ENCODE assay signal across 30 cellular contexts in genomic region chr3:62475940-62476339, GRCh38.
"Had no signal": no experiment of that assay in that cellular context is flagged by ENCODE, and none has a peak within 500 bp of the region (broad histone marks: within the 10 kb centered on the region; RNA-seq: fewer than 3 reads in every experiment).

No MANE protein-coding gene starts in this region.

- DNase-seq: activated B cell treated with CpG ODN at 0.5 μM for 24 hours; activated CD4-positive, alpha-beta memory T cell treated with anti-CD3 and anti-CD28 coated beads, Interleukin-2, amount 10 ng/mL, durations not matched to agents 7 days and 5 days; activated CD4-positive, alpha-beta T cell treated with anti-CD3 and anti-CD28 coated beads for 48 hours; activated CD4-positive, CD25-positive, alpha-beta regulatory T cell treated with anti-CD3 and anti-CD28 coated beads, Interleukin-2, amount 50 U/mL, for 72 hours; activated effector memory CD4-positive, alpha-beta T cell treated with anti-CD3 and anti-CD28 coated beads, Interleukin-2, amount 50 U/mL, for 16 hours; activated naive CD4-positive, alpha-beta T cell; activated naive CD4-positive, alpha-beta T cell treated with anti-CD3 and anti-CD28 coated beads, Interleukin-2, amount 50 U/mL, for 16 hours; activated naive CD8-positive, alpha-beta T cell treated with anti-CD3 and anti-CD28 coated beads for 36 hours; activated T-cell treated with anti-CD3 and anti-CD28 coated beads, Interleukin-2, amount 50 U/mL, for 1 hour; activated T-cell treated with anti-CD3 and anti-CD28 coated beads, Interleukin-2, amount 50 U/mL, for 72 hours; amniotic stem cell; aorta; brain microvascular endothelial cell; central memory CD4-positive, alpha-beta T cell; NCI-H1092 treated with DMSO at 0.1 percent for 48 hours; NCI-H1436; NCI-H187; NCI-H2029 treated with DMSO at 0.1 percent for 48 hours; NCI-H510A; PC-3; Peyer's patch; RPMI8226; SHP77 treated with DMSO at 0.1 percent for 48 hours; SW 1271; T-helper 1 cell; T-helper 2 cell; T-helper 9 cell had no signal

- H3K36me3 Mint-ChIP-seq: activated naive CD8-positive, alpha-beta T cell treated with anti-CD3 and anti-CD28 coated beads for 36 hours had no signal

- ATAC-seq: activated T-cell treated with anti-CD3 and anti-CD28 coated beads, Interleukin-2, amount 50 U/mL, for 72 hours; activated T-helper 17 cell treated with anti-CD3 and anti-CD28 coated beads, Interleukin-2, amount 50 U/mL, for 72 hours; PC-3; SK-N-SH treated with all-trans-retinoic acid at 6 μM for 48 hours had no signal

- H3K27me3 Mint-ChIP-seq: activated B cell treated with CpG ODN at 0.5 μM for 24 hours; activated CD4-positive, alpha-beta memory T cell treated with anti-CD3 and anti-CD28 coated beads, Interleukin-2, amount 10 ng/mL, durations not matched to agents 7 days and 5 days; activated T-helper 17 cell treated with anti-CD3 and anti-CD28 coated beads, Interleukin-2, amount 50 U/mL, for 72 hours; dendritic cell treated with granulocyte-macrophage colony-stimulating factor and Interleukin-4, amounts not matched to agents 40 ng/mL and 50 ng/mL, for 4 days had no signal

- H3K9me3 Mint-ChIP-seq: activated B cell treated with CpG ODN at 0.5 μM for 24 hours; activated CD4-positive, alpha-beta memory T cell treated with anti-CD3 and anti-CD28 coated beads, Interleukin-2, amount 10 ng/mL, durations not matched to agents 7 days and 5 days; activated naive CD8-positive, alpha-beta T cell treated with anti-CD3 and anti-CD28 coated beads for 36 hours; activated T-cell treated with anti-CD3 and anti-CD28 coated beads, Interleukin-2, amount 50 U/mL, for 72 hours; activated T-helper 17 cell treated with anti-CD3 and anti-CD28 coated beads, Interleukin-2, amount 50 U/mL, for 72 hours; dendritic cell treated with granulocyte-macrophage colony-stimulating factor and Interleukin-4, amounts not matched to agents 40 ng/mL and 50 ng/mL, for 4 days had no signal

- H3K4me1 Mint-ChIP-seq: activated B cell treated with CpG ODN at 0.5 μM for 24 hours; activated CD4-positive, alpha-beta memory T cell treated with anti-CD3 and anti-CD28 coated beads, Interleukin-2, amount 10 ng/mL, durations not matched to agents 7 days and 5 days; activated naive CD8-positive, alpha-beta T cell treated with anti-CD3 and anti-CD28 coated beads for 36 hours; activated T-helper 17 cell treated with anti-CD3 and anti-CD28 coated beads, Interleukin-2, amount 50 U/mL, for 72 hours had no signal

- H3K27ac Mint-ChIP-seq: activated B cell treated with CpG ODN at 0.5 μM for 24 hours; activated CD4-positive, alpha-beta memory T cell treated with anti-CD3 and anti-CD28 coated beads, Interleukin-2, amount 10 ng/mL, durations not matched to agents 7 days and 5 days; activated naive CD8-positive, alpha-beta T cell treated with anti-CD3 and anti-CD28 coated beads for 36 hours; activated T-cell treated with anti-CD3 and anti-CD28 coated beads, Interleukin-2, amount 50 U/mL, for 72 hours; activated T-helper 17 cell treated with anti-CD3 and anti-CD28 coated beads, Interleukin-2, amount 50 U/mL, for 72 hours; dendritic cell treated with granulocyte-macrophage colony-stimulating factor and Interleukin-4, amounts not matched to agents 40 ng/mL and 50 ng/mL, for 4 days had no signal

- H3K4me3 Mint-ChIP-seq: activated B cell treated with CpG ODN at 0.5 μM for 24 hours; activated CD4-positive, alpha-beta memory T cell treated with anti-CD3 and anti-CD28 coated beads, Interleukin-2, amount 10 ng/mL, durations not matched to agents 7 days and 5 days; activated naive CD8-positive, alpha-beta T cell treated with anti-CD3 and anti-CD28 coated beads for 36 hours; activated T-cell treated with anti-CD3 and anti-CD28 coated beads, Interleukin-2, amount 50 U/mL, for 72 hours; activated T-helper 17 cell treated with anti-CD3 and anti-CD28 coated beads, Interleukin-2, amount 50 U/mL, for 72 hours; dendritic cell treated with granulocyte-macrophage colony-stimulating factor and Interleukin-4, amounts not matched to agents 40 ng/mL and 50 ng/mL, for 4 days had no signal
